In genomic region chr14:24425704-24426103, GRCh38 we compare ENCODE assay signal across 7 cellular contexts. TPM values are rescaled to one million over a fixed set of nuclear protein-coding genes. Genes with fewer than 3 reads are reported as not detected.
DNase-seq lines count a peak whose midpoint lies in the region; ATAC-seq, FAIRE-seq and TF ChIP-seq lines count a peak whose summit lies in the region.
"Had no signal": no experiment of that assay in that cellular context is flagged by ENCODE, and none has a peak within 500 bp of the region (broad histone marks: within the 10 kb centered on the region; RNA-seq: fewer than 3 reads in every experiment).

No MANE protein-coding gene starts in this region.

- no peak for TF ChIP-seq POLR2A in transverse colon (IDR thresholded peaks at IDR 0.05)

- no peaks in the 10 kb centered on the region for H3K27me3 ChIP-seq in heart right ventricle
- no peaks in the 10 kb centered on the region for H3K27me3 ChIP-seq in transverse colon

- TF ChIP-seq CTCF in heart right ventricle (IDR thresholded peaks at IDR 0.05) (no peak), transverse colon (IDR thresholded peaks at IDR 0.05) (no peak), omental fat pad (IDR thresholded peaks at IDR 0.05) (no peak)

- H3K4me3 ChIP-seq in heart right ventricle (no peak overlapping the region), transverse colon (no peak overlapping the region)

- peak overlapping the region in 8 of 10 donors; percentile 21 to 77 (median 48) for H3K27ac ChIP-seq in heart right ventricle
- H3K27ac ChIP-seq in transverse colon: peak overlapping the region; percentile 75 to 92 (median 83)

- no peaks in the 10 kb centered on the region for H3K9me3 ChIP-seq in heart right ventricle
- H3K9me3 ChIP-seq in transverse colon: no peaks in the 10 kb centered on the region

- H3K36me3 ChIP-seq in heart right ventricle: no peaks in the 10 kb centered on the region
- H3K36me3 ChIP-seq in transverse colon: no peaks in the 10 kb centered on the region

- in situ Hi-C loops in transverse colon (cut with MboI; ENCODE audit: low pct_ligation_motif_present in 1 of 4, low pct_unique_long_range_greater_than_20kb in 1 of 4, low sequenced_read_pairs in 3 of 4): loop anchor here in 3 of 4 donors (25.0 kb wide), 2 partner anchors 88 to 188 kb away; partner anchors contain the start of genes GMPR2 (in 3 of the 3), NEDD8 (in 3 of the 3), TINF2 (in 3 of the 3) and ADCY4 (in 1 of the 3)

- peaks cover 0 to 36% (median 23%) of the 10 kb centered on the region in 9 donors for H3K4me1 ChIP-seq in heart right ventricle
- H3K4me1 ChIP-seq in transverse colon: peaks cover 22 to 68% (median 54%) of the 10 kb centered on the region in 4 donors

- ATAC-seq in heart right ventricle (no peak), Right ventricle myocardium inferior (no peak), omental fat pad (ENCODE audit: low FRiP score) (no peak)

- DNase-seq in heart right ventricle (no peak), Right ventricle myocardium inferior (ENCODE audit: missing footprints) (no peak), dermis microvascular lymphatic vessel endothelial cell (ENCODE audit: low read depth in 2 of 2) (peak; percentile 37 to 88), transverse colon (no peak), RCC 7860 (ENCODE audit: low spot score) (no peak), omental fat pad (ENCODE audit: low spot score) (no peak)

- TF ChIP-seq EP300 in transverse colon (IDR thresholded peaks at IDR 0.05; ENCODE audit: low read depth): no peak

- WGBS in heart right ventricle, 2 donors: 21 to 32% methylated on average over 3 of the region's 3 CpGs
- 37 to 40% methylated on average over 3 of the region's 3 CpGs for WGBS in transverse colon (ENCODE audit: low coverage in 1 of 2), 2 donors

- intact Hi-C loops in heart right ventricle (cut with DNase I) (loop anchor here in 1 of 10 donors (5.0 kb wide), 1 partner anchor 93 kb away; no protein-coding TSS in a partner anchor), Right ventricle myocardium inferior (cut with DNase I) (no loop called here), transverse colon (cut with DNase I; ENCODE audit: low total_unique reads) (no loop called here)

- no peak for FAIRE-seq in RCC 7860 (lab: Jason Lieb, UNC)
- FAIRE-seq: G401.6 had no signal

RNA-seq across cellular contexts. Expression of gene CBLN3, which starts 3.8 kb away (rescaled TPM):
- 1 to 10 TPM in 4 of 10 donors, under 1 TPM in 6; 0.24 to 2.5 (median 0.80) TPM for total RNA-seq in heart right ventricle
- 1 to 10 TPM; 1.0 to 1.8 TPM for polyA plus RNA-seq in heart right ventricle
- total RNA-seq in Right ventricle myocardium inferior: 1.1 TPM
- total RNA-seq in dermis microvascular lymphatic vessel endothelial cell: 0.13 and 0.39 TPM in 2 replicates
- 1 to 10 TPM in 3 of 4 donors, under 1 TPM in 1; 0.79 to 9.7 (median 1.6) TPM for total RNA-seq in transverse colon
- total RNA-seq in omental fat pad: 1 to 10 TPM; 1.2 to 4.4 (median 2.8) TPM

RNA-seq across cellular contexts. Expression of gene KHNYN, which starts 4.0 kb away (rescaled TPM):
- 10 to 100 TPM; 14.3 to 30.1 (median 17.9) TPM for total RNA-seq in heart right ventricle
- polyA plus RNA-seq in heart right ventricle: 10 to 100 TPM; 14.0 to 20.9 TPM
- total RNA-seq in Right ventricle myocardium inferior: 23.3 TPM
- total RNA-seq in dermis microvascular lymphatic vessel endothelial cell: 36.2 and 42.5 TPM in 2 replicates
- total RNA-seq in transverse colon: 100 to 1,000 TPM in 2 of 4 donors, 10 to 100 TPM in 2; 65.7 to 129 (median 101) TPM
- total RNA-seq in omental fat pad: 10 to 100 TPM; 32.1 to 77.1 (median 43.5) TPM

RNA-seq across cellular contexts. Expression of gene SDR39U1, which starts 16.9 kb away (rescaled TPM):
- total RNA-seq in heart right ventricle (10 to 100 TPM; 55.6 to 93.6 (median 67.4) TPM), Right ventricle myocardium inferior (76.6 TPM), dermis microvascular lymphatic vessel endothelial cell (5.0 and 8.5 TPM in 2 replicates), transverse colon (100 to 1,000 TPM in 1 of 4 donors, 10 to 100 TPM in 3; 18.3 to 202 (median 39.3) TPM), omental fat pad (10 to 100 TPM; 28.4 to 35.9 (median 31.8) TPM)
- 100 to 1,000 TPM in 1 of 2 donors, 10 to 100 TPM in 1; 88.5 to 108 TPM for polyA plus RNA-seq in heart right ventricle

RNA-seq across cellular contexts. Expression of gene NYNRIN, which starts 26.9 kb away (rescaled TPM):
- total RNA-seq in heart right ventricle (1 to 10 TPM; 3.6 to 9.0 (median 6.4) TPM), Right ventricle myocardium inferior (9.5 TPM), dermis microvascular lymphatic vessel endothelial cell (3.3 and 4.2 TPM in 2 replicates), transverse colon (10 to 100 TPM in 1 of 4 donors, 1 to 10 TPM in 3; 2.6 to 11.4 (median 9.0) TPM), omental fat pad (10 to 100 TPM in 3 of 4 donors, 1 to 10 TPM in 1; 4.6 to 24.9 (median 13.0) TPM)
- 1 to 10 TPM; 4.6 to 6.8 TPM for polyA plus RNA-seq in heart right ventricle

RNA-seq across cellular contexts. Expression of gene NFATC4, which starts 57.7 kb away (rescaled TPM):
- total RNA-seq in heart right ventricle (10 to 100 TPM in 4 of 10 donors, 1 to 10 TPM in 6; 3.0 to 42.0 (median 7.8) TPM), Right ventricle myocardium inferior (28.4 TPM), dermis microvascular lymphatic vessel endothelial cell (0.76 and 1.0 TPM in 2 replicates), transverse colon (10 to 100 TPM; 13.4 to 58.0 (median 20.9) TPM), omental fat pad (10 to 100 TPM in 3 of 4 donors, 1 to 10 TPM in 1; 9.2 to 53.3 (median 23.3) TPM)
- 10 to 100 TPM; 28.7 to 69.2 TPM for polyA plus RNA-seq in heart right ventricle

Comparison
In these comparisons a context has a peak if more than half of its experiments do, and no peak if none do; other contexts are left out.
1. DNase-seq: peak in dermis microvascular lymphatic vessel endothelial cell (2 of 2); none in heart right ventricle (0 of 2), Right ventricle myocardium inferior (single experiment), transverse colon (single experiment), RCC 7860 (single experiment) and omental fat pad (single experiment).